In genomic region chr12:53224268-53224896, GRCh38 we compare ENCODE assay signal across 9 cellular contexts. TPM values are rescaled to one million over a fixed set of nuclear protein-coding genes. Genes with fewer than 3 reads are reported as not detected.
DNase-seq lines count a peak whose midpoint lies in the region; ATAC-seq and TF ChIP-seq lines count a peak whose summit lies in the region.
"Had no signal": no experiment of that assay in that cellular context is flagged by ENCODE, and none has a peak within 500 bp of the region (broad histone marks: within the 10 kb centered on the region; RNA-seq: fewer than 3 reads in every experiment).

No MANE protein-coding gene starts in this region.

- peaks cover 5% of the 10 kb centered on the region for H3K36me3 Mint-ChIP-seq in GM23338 (ENCODE audit: low read depth)

- no peak overlapping the region for H2AFZ ChIP-seq in GM23338

- H4K20me1 ChIP-seq in GM23338 (replicated peaks; ENCODE audit: insufficient read depth): no peaks in the 10 kb centered on the region

- ATAC-seq in GM23338 (peak; percentile 30), GM21515 (IDR thresholded peaks at IDR 0.05; ENCODE audit: unreplicated experiment) (no peak), GM21390 (IDR thresholded peaks at IDR 0.05; ENCODE audit: unreplicated experiment) (no peak)

- H3F3A ChIP-seq in GM23338 (replicated peaks; ENCODE audit: low read depth): peaks cover 26% of the 10 kb centered on the region

- no peak overlapping the region for H3K27ac ChIP-seq in GM23338 (ENCODE audit: low read depth)
- H3K27ac ChIP-seq in ascending aorta: peak overlapping the region; percentile 92 to 96

- peak; percentile 41 to 42 for TF ChIP-seq CTCF in GM23338 (conservative IDR thresholded peaks at IDR 0.05; ENCODE audit: low read depth in 2 of 2)
- TF ChIP-seq CTCF in ascending aorta (IDR thresholded peaks at IDR 0.05): no peak

- no peaks in the 10 kb centered on the region for H3K9me3 ChIP-seq in ascending aorta

- peaks cover 10% of the 10 kb centered on the region for H3K27me3 ChIP-seq in GM23338 (ENCODE audit: insufficient read depth)
- H3K27me3 ChIP-seq in ascending aorta: no peaks in the 10 kb centered on the region

- peak overlapping the region; percentile 95 for H3K4me3 ChIP-seq in GM23338
- H3K4me3 ChIP-seq in ascending aorta: peak overlapping the region in 1 of 2 donors; percentile 17

- intact Hi-C loops in ascending aorta (cut with DNase I): loop anchor here (10.0 kb wide), 1 partner anchor 1180 kb away; no protein-coding TSS in a partner anchor

- DNase-seq in 8988T (peak; percentile 82), GM23338 (ENCODE audit: low spot score) (peak; percentile 92), ascending aorta (ENCODE audit: low spot score in 2 of 2) (no peak), left kidney (ENCODE audit: low read depth, low spot score) (peak; percentile 70), NCI-H1105 (lab: John Stamatoyannopoulos, UW) (no peak), GF-D8 (lab: John Stamatoyannopoulos, UW) (no peak)
- DNase-seq: NCI-H345 had no signal

- peaks cover 6% of the 10 kb centered on the region for H3K79me2 ChIP-seq in GM23338 (replicated peaks; ENCODE audit: insufficient read depth)

- H3K4me3 Mint-ChIP-seq in GM23338: peak overlapping the region; percentile 32

- peak overlapping the region; percentile 35 for H3K27ac Mint-ChIP-seq in GM23338

- peak overlapping the region; percentile 91 for H3K4me2 ChIP-seq in GM23338

- no peaks in the 10 kb centered on the region for H3K9me2 ChIP-seq in GM23338 (ENCODE audit: insufficient read depth)

- H3K4me1 ChIP-seq in GM23338 (ENCODE audit: insufficient read depth) (peaks cover 51% of the 10 kb centered on the region), ascending aorta (peaks cover 24 to 41% of the 10 kb centered on the region in 2 donors)

- peaks cover 31% of the 10 kb centered on the region for H3K27me3 Mint-ChIP-seq in GM23338 (ENCODE audit: insufficient read depth, low read depth, poor library complexity)

- H3K36me3 ChIP-seq in GM23338 (ENCODE audit: insufficient read depth) (no peaks in the 10 kb centered on the region; the same call in 1 of the 2 replicates), ascending aorta (peaks cover 9 to 13% of the 10 kb centered on the region in 2 donors)

- H3K9me3 Mint-ChIP-seq in GM23338: peaks cover 3% of the 10 kb centered on the region; the same call in 1 of the 3 replicates

- H3K4me1 Mint-ChIP-seq in GM23338: peaks cover 58% of the 10 kb centered on the region

TF ChIP-seq in GM23338, 12 proteins besides CTCF, POLR2A, EP300 and RAD21:
- TF ChIP-seq CREB1 (CRISPR knock-in tag; IDR thresholded peaks at IDR 0.05; ENCODE audit: low read depth) (peak; percentile 31; the same call in 1 of the 2 replicates), ZNF462 (CRISPR knock-in tag; IDR thresholded peaks at IDR 0.05) (no peak), EZH2 (IDR thresholded peaks at IDR 0.05; ENCODE audit: low read depth, unreplicated experiment) (no peak)

RNA-seq across cellular contexts. Expression of gene RARG, which starts 7.6 kb away (rescaled TPM):
- total RNA-seq in GM23338 (2014; rRNA removed; shearing (Covaris generic)): 39.3 and 50.2 TPM in 2 replicates
- polyA plus RNA-seq in GM23338 (2016; fragmentation: Nextera tagmentation; extraction: Ambion mirVana): 16.4 and 18.5 TPM in 2 replicates
- 29.8 TPM for total RNA-seq in ascending aorta

RNA-seq across cellular contexts. Expression of gene ITGB7, which starts 17.3 kb away (rescaled TPM):
- 0.39 TPM in 1 of 2 replicates, not detected in the other for total RNA-seq in GM23338 (2014; rRNA removed; shearing (Covaris generic))
- polyA plus RNA-seq in GM23338 (2016; fragmentation: Nextera tagmentation; extraction: Ambion mirVana): 0.32 and 0.43 TPM in 2 replicates
- total RNA-seq in ascending aorta: 1.6 TPM

RNA-seq across cellular contexts. Expression of gene CSAD, which starts 43.7 kb away (rescaled TPM):
- total RNA-seq in GM23338 (2014; rRNA removed; shearing (Covaris generic)): 3.6 and 7.1 TPM in 2 replicates
- polyA plus RNA-seq in GM23338 (2016; fragmentation: Nextera tagmentation; extraction: Ambion mirVana): 3.1 and 3.2 TPM in 2 replicates
- total RNA-seq in ascending aorta: 30.7 TPM

RNA-seq across cellular contexts. Expression of gene ESPL1, which starts 43.7 kb away (rescaled TPM):
- 39.6 and 56.5 TPM in 2 replicates for total RNA-seq in GM23338 (2014; rRNA removed; shearing (Covaris generic))
- 12.7 and 13.2 TPM in 2 replicates for polyA plus RNA-seq in GM23338 (2016; fragmentation: Nextera tagmentation; extraction: Ambion mirVana)
- total RNA-seq in ascending aorta: not detected

RNA-seq across cellular contexts. Expression of gene ZNF740, which starts 43.9 kb away (rescaled TPM):
- 13.0 and 13.2 TPM in 2 replicates for total RNA-seq in GM23338 (2014; rRNA removed; shearing (Covaris generic))
- 1.3 and 2.6 TPM in 2 replicates for polyA plus RNA-seq in GM23338 (2016; fragmentation: Nextera tagmentation; extraction: Ambion mirVana)
- total RNA-seq in ascending aorta: 5.9 TPM

Comparison
In these comparisons a context has a peak if more than half of its experiments do, and no peak if none do; other contexts are left out.
1. DNase-seq: peak in 8988T (single experiment), GM23338 (single experiment) and left kidney (single experiment); none in ascending aorta (0 of 2), NCI-H1105 (single experiment) and GF-D8 (single experiment).
2. CTCF ChIP-seq: peak in GM23338 (2 of 2); none in ascending aorta (0 of 3).